Comparison of ENCODE assay signal across 8 cellular contexts in genomic region chr19:18520848-18521691, GRCh38. TPM values are rescaled to one million over a fixed set of nuclear protein-coding genes. Genes with fewer than 3 reads are reported as not detected.
DNase-seq lines count a peak whose midpoint lies in the region; ATAC-seq and TF ChIP-seq lines count a peak whose summit lies in the region.

No MANE protein-coding gene starts in this region.

- intact Hi-C loops in psoas muscle (cut with DNase I): loop anchor here (5.0 kb wide), 1 partner anchor 36 kb away; the partner anchor contains the start of gene KXD1 (in 2 of the 2)

- peak overlapping the region; percentile 92 for H3K27ac Mint-ChIP-seq in activated T-helper 17 cell treated with anti-CD3 and anti-CD28 coated beads, Interleukin-2, amount 50 U/mL, for 72 hours

- H3K4me1 ChIP-seq in HUES48 (ENCODE audit: control insufficient read depth, insufficient read depth, low read length) (peaks cover 7% of the 10 kb centered on the region; the same call in 1 of the 2 replicates), psoas muscle (peaks cover 40% of the 10 kb centered on the region)

- H3K27ac ChIP-seq in HUES48 (ENCODE audit: low read depth, low read length): peak overlapping the region; percentile 84
- H3K27ac ChIP-seq in psoas muscle: peak overlapping the region; percentile 98

- no peak for ATAC-seq in activated T-helper 17 cell treated with anti-CD3 and anti-CD28 coated beads, Interleukin-2, amount 50 U/mL, for 72 hours (replicated peaks)
- ATAC-seq in psoas muscle (peak in 2 of 4 donors; percentile 0 to 1), GM21381 (IDR thresholded peaks at IDR 0.05; ENCODE audit: unreplicated experiment) (no peak)

- H3K4me1 Mint-ChIP-seq in activated T-helper 17 cell treated with anti-CD3 and anti-CD28 coated beads, Interleukin-2, amount 50 U/mL, for 72 hours: peaks cover 5% of the 10 kb centered on the region

- H3K36me3 ChIP-seq in HUES48 (ENCODE audit: control insufficient read depth, insufficient read depth, low read length): no peaks in the 10 kb centered on the region
- H3K36me3 ChIP-seq in psoas muscle (ENCODE audit: insufficient read depth in 1 of 2, low read depth in 1 of 2): no peaks in the 10 kb centered on the region

- H3K4me3 ChIP-seq in HUES48 (ENCODE audit: low read depth, low read length) (peak overlapping the region; percentile 99), psoas muscle (peak overlapping the region; percentile 100)

- no peak for TF ChIP-seq CTCF in psoas muscle (IDR thresholded peaks at IDR 0.05)

- 1% methylated on average over 38 to 41 of the region's 41 CpGs for WGBS in psoas muscle, 3 donors

- H3K9ac ChIP-seq in HUES48 (ENCODE audit: low read depth, low read length): peak overlapping the region; percentile 78; the same call in 1 of the 2 replicates

- H3K27me3 ChIP-seq in HUES48 (ENCODE audit: control insufficient read depth, insufficient read depth, low read length): no peaks in the 10 kb centered on the region
- H3K27me3 ChIP-seq in psoas muscle (ENCODE audit: insufficient read depth in 3 of 3, low read length in 2 of 3): no peaks in the 10 kb centered on the region

- no peaks in the 10 kb centered on the region for H3K27me3 Mint-ChIP-seq in activated T-helper 17 cell treated with anti-CD3 and anti-CD28 coated beads, Interleukin-2, amount 50 U/mL, for 72 hours

- H3K4me3 Mint-ChIP-seq in activated T-helper 17 cell treated with anti-CD3 and anti-CD28 coated beads, Interleukin-2, amount 50 U/mL, for 72 hours: peak overlapping the region; percentile 89

- H3K9me3 ChIP-seq in HUES48 (ENCODE audit: control insufficient read depth, insufficient read depth, low read length) (no peaks in the 10 kb centered on the region), psoas muscle (no peaks in the 10 kb centered on the region)

- no peaks in the 10 kb centered on the region for H3K9me3 Mint-ChIP-seq in activated T-helper 17 cell treated with anti-CD3 and anti-CD28 coated beads, Interleukin-2, amount 50 U/mL, for 72 hours

- DNase-seq in CD1c-positive myeloid dendritic cell (ENCODE audit: extremely low spot score) (peak; percentile 83), germinal center (ENCODE audit: low spot score) (peak; percentile 53), psoas muscle (peak; percentile 53 to 74), NCI-H2029 (lab: John Stamatoyannopoulos, UW) (no peak), T-helper 9 cell (no peak)

- peaks cover 36% of the 10 kb centered on the region for H3K36me3 Mint-ChIP-seq in activated T-helper 17 cell treated with anti-CD3 and anti-CD28 coated beads, Interleukin-2, amount 50 U/mL, for 72 hours (ENCODE audit: low read depth)

RNA-seq across cellular contexts. Expression of gene ELL, which starts 0.8 kb away (rescaled TPM):
- total RNA-seq in activated T-helper 17 cell treated with anti-CD3 and anti-CD28 coated beads, Interleukin-2, amount 50 U/mL, for 72 hours: 10 to 100 TPM; 23.7 to 41.8 TPM
- total RNA-seq in psoas muscle: 10 to 100 TPM; 17.5 to 40.2 (median 24.9) TPM
- 10 to 100 TPM in 1 of 3 donors, 1 to 10 TPM in 2; 7.5 to 12.3 (median 9.2) TPM for polyA plus RNA-seq in psoas muscle

RNA-seq across cellular contexts. Expression of gene FKBP8, which starts 22.3 kb away (rescaled TPM):
- total RNA-seq in activated T-helper 17 cell treated with anti-CD3 and anti-CD28 coated beads, Interleukin-2, amount 50 U/mL, for 72 hours: 100 to 1,000 TPM; 222 to 320 TPM
- total RNA-seq in psoas muscle: 100 to 1,000 TPM in 2 of 4 donors, 10 to 100 TPM in 2; 94.4 to 137 (median 113) TPM
- 100 to 1,000 TPM in 2 of 3 donors, 10 to 100 TPM in 1; 92.8 to 143 (median 138) TPM for polyA plus RNA-seq in psoas muscle

RNA-seq across cellular contexts. Expression of gene KXD1, which starts 36.6 kb away (rescaled TPM):
- total RNA-seq in activated T-helper 17 cell treated with anti-CD3 and anti-CD28 coated beads, Interleukin-2, amount 50 U/mL, for 72 hours: 100 to 1,000 TPM; 116 to 118 TPM
- total RNA-seq in psoas muscle: 10 to 100 TPM; 38.9 to 76.5 (median 50.8) TPM
- polyA plus RNA-seq in psoas muscle: 100 to 1,000 TPM in 2 of 3 donors, 10 to 100 TPM in 1; 84.6 to 144 (median 122) TPM

RNA-seq across cellular contexts. Expression of gene UBA52, which starts 50.6 kb away (rescaled TPM):
- total RNA-seq in activated T-helper 17 cell treated with anti-CD3 and anti-CD28 coated beads, Interleukin-2, amount 50 U/mL, for 72 hours: 1,000 to 10,000 TPM; 1,569 to 1,681 TPM
- total RNA-seq in psoas muscle: 1,000 to 10,000 TPM in 2 of 4 donors, 100 to 1,000 TPM in 2; 979 to 1,082 (median 1,028) TPM
- 1,000 to 10,000 TPM in 2 of 3 donors, 100 to 1,000 TPM in 1; 877 to 1,553 (median 1,005) TPM for polyA plus RNA-seq in psoas muscle

Comparison
In these comparisons a context has a peak if more than half of its experiments do, and no peak if none do; other contexts are left out.
1. DNase-seq: peak in CD1c-positive myeloid dendritic cell (single experiment), germinal center (single experiment) and psoas muscle (2 of 2); none in NCI-H2029 (single experiment) and T-helper 9 cell (single experiment).